In genomic region chr2:71548589-71549485, GRCh38 we compare ENCODE assay signal across 8 cellular contexts.
DNase-seq lines count a peak whose midpoint lies in the region; ATAC-seq and TF ChIP-seq lines count a peak whose summit lies in the region.

No MANE protein-coding gene starts in this region.

- DNase-seq in AG20443 (ENCODE audit: low spot score) (peak; percentile 91), GM20000 (ENCODE audit: low spot score) (peak; percentile 86), NCI-H526 treated with DMSO at 0.1 percent for 48 hours (lab: John Stamatoyannopoulos, UW) (peak; percentile 2), endothelial cell (ENCODE audit: low spot score) (peak; percentile 71), middle frontal gyrus (ENCODE audit: extremely low spot score, low spot score) (peak; percentile 33)
- peak; percentile 12 to 45 for DNase-seq in activated CD8-positive, alpha-beta memory T cell treated with anti-CD3 and anti-CD28 coated beads for 1 hour (ENCODE audit: extremely low read depth in 1 of 2, low read depth in 1 of 2)
- peak; percentile 81 for DNase-seq in stimulated activated CD8-positive, alpha-beta memory T cell treated with anti-CD3 and anti-CD28 coated beads, Interleukin-4, amount 100 ng/mL, for 48 hours

- peaks cover 18% of the 10 kb centered on the region for H3K4me1 Mint-ChIP-seq in endothelial cell (ENCODE audit: unreplicated experiment)

- ATAC-seq in HG03135 (IDR thresholded peaks at IDR 0.05; ENCODE audit: unreplicated experiment) = no peak

- peak overlapping the region; percentile 72 for H3K27ac Mint-ChIP-seq in endothelial cell (ENCODE audit: unreplicated experiment)

- H3K4me3 Mint-ChIP-seq in endothelial cell (ENCODE audit: unreplicated experiment) = peak overlapping the region; percentile 73

- H3K27me3 Mint-ChIP-seq in endothelial cell (ENCODE audit: unreplicated experiment) = peaks cover 29% of the 10 kb centered on the region

- TF ChIP-seq CTCF in GM20000 (IDR thresholded peaks at IDR 0.05; ENCODE audit: extremely low read depth, missing control alignments) (peak; percentile 80), endothelial cell (IDR thresholded peaks at IDR 0.05; ENCODE audit: unreplicated experiment) (peak; percentile 88)

- H3K36me3 Mint-ChIP-seq in endothelial cell (ENCODE audit: low read depth, unreplicated experiment) = peaks cover 69% of the 10 kb centered on the region

- H3K9me3 Mint-ChIP-seq in endothelial cell (ENCODE audit: unreplicated experiment) = no peaks in the 10 kb centered on the region

Comparison
In these comparisons a context has a peak if more than half of its experiments do, and no peak if none do; other contexts are left out.
1. DNase-seq: peak in every context shown above with its lines; median percentile 91 in AG20443; 86 in GM20000; 81 in stimulated activated CD8-positive, alpha-beta memory T cell treated with anti-CD3 and anti-CD28 coated beads, Interleukin-4, amount 100 ng/mL, for 48 hours; 71 in endothelial cell; 33 in middle frontal gyrus; 28 in activated CD8-positive, alpha-beta memory T cell treated with anti-CD3 and anti-CD28 coated beads for 1 hour; 2 in NCI-H526 treated with DMSO at 0.1 percent for 48 hours.